In the genomic region with DNA sequence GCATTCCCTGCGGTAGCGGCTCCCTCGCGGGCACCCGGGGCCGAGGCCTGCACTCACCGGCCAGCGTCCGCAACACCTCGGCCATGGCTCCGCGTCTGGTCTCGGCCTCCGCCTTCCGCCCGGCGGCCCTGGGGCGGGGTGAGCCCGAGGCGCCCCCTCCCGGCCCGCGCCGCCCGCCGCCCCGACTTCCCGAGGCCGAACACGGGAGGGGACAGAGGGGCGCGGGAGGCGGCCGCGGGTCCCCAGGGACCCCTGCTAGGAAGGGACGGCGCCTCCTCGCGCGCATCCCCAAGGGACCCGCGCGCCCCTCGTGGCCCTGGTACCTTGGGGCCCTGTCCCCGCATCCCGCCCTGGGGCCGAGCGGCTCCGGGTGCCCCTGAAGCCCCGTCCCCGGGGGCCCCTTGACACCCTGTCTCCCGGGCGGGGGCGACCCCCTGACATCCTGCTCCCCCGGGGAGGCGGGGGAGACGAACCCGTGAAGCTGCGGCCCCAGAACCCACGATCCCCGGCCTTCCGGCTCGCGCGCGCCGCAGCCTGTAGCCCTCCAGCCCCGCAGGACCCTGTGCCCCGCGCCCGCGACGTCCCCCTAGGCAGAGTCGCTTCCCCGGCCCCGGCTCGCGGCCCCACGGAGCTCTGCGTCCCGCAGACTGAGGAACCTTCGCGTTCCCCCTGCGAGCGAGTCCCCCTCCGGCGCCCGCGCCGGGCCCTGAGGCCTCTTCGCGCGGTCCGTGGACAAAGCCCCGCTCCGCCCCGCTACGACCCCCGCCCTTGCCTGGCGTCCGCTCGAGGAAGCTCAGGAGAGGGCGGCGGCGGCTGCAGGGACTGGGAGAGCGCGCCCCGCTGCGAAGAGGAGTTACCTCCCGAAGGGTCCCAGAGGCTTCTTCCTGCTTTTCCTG, we compare ENCODE assay signal across 12 cellular contexts. TPM values are rescaled to one million over a fixed set of nuclear protein-coding genes. Genes with fewer than 3 reads are reported as not detected.
DNase-seq lines count a peak whose midpoint lies in the region; ATAC-seq lines count a peak whose summit lies in the region.
"Had no signal": no experiment of that assay in that cellular context is flagged by ENCODE, and none has a peak within 500 bp of the region (broad histone marks: within the 10 kb centered on the region; RNA-seq: fewer than 3 reads in every experiment).

TSS of gene ABO (minus strand) at position 97 of the 896 bp plus-strand sequence.

- ATAC-seq in GM19395 (IDR thresholded peaks at IDR 0.05; ENCODE audit: unreplicated experiment): no peak

- H3K9me3 ChIP-seq in ectodermal cell (ENCODE audit: control insufficient read depth, low read length) (no peaks in the 10 kb centered on the region), mesodermal cell (ENCODE audit: control insufficient read depth, low read length) (peaks cover 14% of the 10 kb centered on the region), thymus (ENCODE audit: control insufficient read depth) (no peaks in the 10 kb centered on the region)
- H3K9me3 ChIP-seq: neutrophil had no signal

- no peak within 1 kb of the TSS for H3K27ac ChIP-seq in ectodermal cell (ENCODE audit: insufficient read depth, low read depth, low read length, poor library complexity, severe bottlenecking)
- H3K27ac ChIP-seq in mesodermal cell (ENCODE audit: low read depth, low read length, severe bottlenecking): no peak within 1 kb of the TSS
- no peak within 1 kb of the TSS for H3K27ac ChIP-seq in thymus (ENCODE audit: low read depth)
- H3K27ac ChIP-seq: neutrophil had no signal

- no peaks in the 10 kb centered on the region for H3K36me3 ChIP-seq in ectodermal cell (ENCODE audit: control insufficient read depth, insufficient read depth, low read length)
- H3K36me3 ChIP-seq in mesodermal cell (ENCODE audit: control insufficient read depth, insufficient read depth, low read length): no peaks in the 10 kb centered on the region
- H3K36me3 ChIP-seq in thymus (ENCODE audit: control insufficient read depth, insufficient read depth): no peaks in the 10 kb centered on the region
- H3K36me3 ChIP-seq: neutrophil had no signal

- intact Hi-C loops in posterior vena cava (cut with DNase I): no loop called here

- peaks cover 73% of the 10 kb centered on the region for H3K27me3 ChIP-seq in ectodermal cell (ENCODE audit: control insufficient read depth, insufficient read depth, low read length, poor library complexity, severe bottlenecking)
- peaks cover 37% of the 10 kb centered on the region for H3K27me3 ChIP-seq in thymus (ENCODE audit: control insufficient read depth, insufficient read depth)

- DNase-seq in DMS79 treated with DMSO at 0.1 percent for 48 hours (lab: John Stamatoyannopoulos, UW) (peak; percentile 18), DMS79 (lab: John Stamatoyannopoulos, UW) (no peak), posterior vena cava (ENCODE audit: low spot score) (no peak), HuH-7 (ENCODE audit: low spot score) (no peak)
- DNase-seq: activated CD4-positive, CD25-positive, alpha-beta regulatory T cell; central memory CD4-positive, alpha-beta T cell; NCI-H2171 treated with DMSO at 0.1 percent for 48 hours had no signal

- H3K4me1 ChIP-seq in ectodermal cell (ENCODE audit: control insufficient read depth, insufficient read depth, low read length) (peaks cover 7% of the 10 kb centered on the region), mesodermal cell (ENCODE audit: control insufficient read depth, insufficient read depth, low read length, poor library complexity, severe bottlenecking) (no peaks in the 10 kb centered on the region), thymus (ENCODE audit: control insufficient read depth, insufficient read depth, low read length) (no peaks in the 10 kb centered on the region)

- H3K4me3 ChIP-seq in ectodermal cell (ENCODE audit: insufficient read depth, low read depth, low read length) (peak within 1 kb of the TSS; percentile 37), mesodermal cell (ENCODE audit: extremely low read depth, insufficient read depth, low read length, poor library complexity, severe bottlenecking) (peak within 1 kb of the TSS; percentile 41), thymus (ENCODE audit: low read length) (peak within 1 kb of the TSS; percentile 33)

- WGBS in ectodermal cell, 2 experiments: 3% methylated on average over 110 of the region's 110 CpGs
- WGBS in mesodermal cell (ENCODE audit: insufficient coverage in 2 of 2), 2 experiments: 3% methylated on average over 73 to 93 of the region's 110 CpGs
- 1% methylated on average over 110 of the region's 110 CpGs for WGBS in thymus

RNA-seq across cellular contexts. Expression of gene ABO, which starts in this region (rescaled TPM):
- not detected for polyA plus RNA-seq in ectodermal cell (2013, experiment 1 of 4)
- polyA plus RNA-seq in ectodermal cell (2013, experiment 2 of 4): 0.05 TPM
- polyA plus RNA-seq in ectodermal cell (2013, experiment 3 of 4): 0.16 TPM
- polyA plus RNA-seq in ectodermal cell (2013, experiment 4 of 4): not detected
- 0.48 TPM for polyA plus RNA-seq in mesodermal cell (2013, experiment 1 of 2)
- polyA plus RNA-seq in mesodermal cell (2013, experiment 2 of 2): 0.40 TPM
- 1.3 TPM for polyA plus RNA-seq in thymus
- 1 to 10 TPM; 1.5 to 2.1 TPM for total RNA-seq in posterior vena cava
